In the genomic region with DNA sequence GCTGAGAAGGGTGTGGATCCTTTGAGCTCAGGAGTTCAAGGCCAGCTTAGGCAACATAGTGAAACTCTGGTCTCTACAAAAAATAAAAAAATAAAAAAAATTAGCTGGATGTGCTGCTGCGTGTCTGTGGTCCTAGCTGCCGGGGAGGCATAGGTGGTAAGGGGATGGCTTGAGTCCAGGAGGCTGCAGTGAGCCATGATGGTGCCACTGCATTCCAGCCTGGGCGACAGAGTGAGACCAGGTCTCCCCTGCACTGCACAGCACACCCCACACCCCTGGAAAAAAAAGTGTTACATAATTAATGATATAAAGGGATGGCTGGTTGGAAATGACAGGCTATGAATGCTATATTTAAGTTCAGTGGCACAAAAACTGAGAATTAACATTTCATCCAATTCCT, we compare ENCODE assay signal across 20 cellular contexts. TPM values are rescaled to one million over a fixed set of nuclear protein-coding genes. Genes with fewer than 3 reads are reported as not detected.
DNase-seq lines count a peak whose midpoint lies in the region; ATAC-seq and TF ChIP-seq lines count a peak whose summit lies in the region.
"Had no signal": no experiment of that assay in that cellular context is flagged by ENCODE, and none has a peak within 500 bp of the region (broad histone marks: within the 10 kb centered on the region; RNA-seq: fewer than 3 reads in every experiment).

No MANE protein-coding gene starts in this region.

- H3K27ac ChIP-seq in HEK293 (ENCODE audit: extremely low read depth, low read depth, low read length) (no peak overlapping the region), smooth muscle cell (ENCODE audit: low read depth) (peak overlapping the region; percentile 6), upper lobe of left lung (no peak overlapping the region)
- H3K27ac ChIP-seq: hepatocyte, RWPE1, tibial nerve had no signal

- ATAC-seq in effector memory CD8-positive, alpha-beta T cell (replicated peaks), result no peak
- ATAC-seq in upper lobe of left lung (ENCODE audit: low FRiP score in 2 of 2), result no peak

- peaks cover 55% of the 10 kb centered on the region for H3K4me1 Mint-ChIP-seq in activated CD4-positive, alpha-beta memory T cell treated with anti-CD3 and anti-CD28 coated beads for 36 hours (ENCODE audit: low read depth)
- peaks cover 29% of the 10 kb centered on the region for H3K4me1 Mint-ChIP-seq in activated CD4-positive, alpha-beta memory T cell treated with anti-CD3 and anti-CD28 coated beads, Interleukin-2, amount 10 ng/mL, durations not matched to agents 7 days and 5 days
- H3K4me1 Mint-ChIP-seq in effector memory CD8-positive, alpha-beta T cell (ENCODE audit: low read depth in 2 of 2), result peaks cover 45 to 69% of the 10 kb centered on the region in 2 donors

- H3K27me3 Mint-ChIP-seq in activated CD4-positive, alpha-beta memory T cell treated with anti-CD3 and anti-CD28 coated beads for 36 hours, result no peaks in the 10 kb centered on the region
- no peaks in the 10 kb centered on the region for H3K27me3 Mint-ChIP-seq in activated CD4-positive, alpha-beta memory T cell treated with anti-CD3 and anti-CD28 coated beads, Interleukin-2, amount 10 ng/mL, durations not matched to agents 7 days and 5 days
- no peaks in the 10 kb centered on the region for H3K27me3 Mint-ChIP-seq in effector memory CD8-positive, alpha-beta T cell
- H3K27me3 Mint-ChIP-seq: activated naive CD8-positive, alpha-beta T cell had no signal

- H3K36me3 Mint-ChIP-seq in activated CD4-positive, alpha-beta memory T cell treated with anti-CD3 and anti-CD28 coated beads for 36 hours, result no peaks in the 10 kb centered on the region
- peaks cover 8% of the 10 kb centered on the region for H3K36me3 Mint-ChIP-seq in activated CD4-positive, alpha-beta memory T cell treated with anti-CD3 and anti-CD28 coated beads, Interleukin-2, amount 10 ng/mL, durations not matched to agents 7 days and 5 days (ENCODE audit: low read depth)
- H3K36me3 Mint-ChIP-seq in effector memory CD8-positive, alpha-beta T cell (ENCODE audit: insufficient read depth), result peaks cover 35% of the 10 kb centered on the region
- H3K36me3 Mint-ChIP-seq: activated naive CD8-positive, alpha-beta T cell had no signal

- POLR2A ChIA-PET in activated CD4-positive, alpha-beta memory T cell treated with anti-CD3 and anti-CD28 coated beads for 36 hours (lab: Charles Lee), result interaction anchor here (0.8 kb wide), 1 partner anchor 10 kb away, joined by 3 read pairs; no protein-coding TSS in a partner anchor
- POLR2A ChIA-PET in activated CD4-positive, alpha-beta memory T cell treated with anti-CD3 and anti-CD28 coated beads, Interleukin-2, amount 10 ng/mL, durations not matched to agents 7 days and 5 days (lab: Charles Lee), result interaction anchor here (1.1 kb wide), 1 partner anchor 10 kb away, joined by 3 read pairs; no protein-coding TSS in a partner anchor
- POLR2A ChIA-PET in HEK293 (lab: Yijun Ruan, JAX), result no interaction called here

- H3K36me3 ChIP-seq in HEK293 (ENCODE audit: control insufficient read depth in 2 of 2, insufficient read depth in 1 of 2, low read length in 2 of 2) (peaks cover 0 to 7% of the 10 kb centered on the region in 2 experiments; a peak in 2 of 3 replicates), smooth muscle cell (ENCODE audit: low read depth) (no peaks in the 10 kb centered on the region), upper lobe of left lung (peaks cover 0 to 3% (median 0%) of the 10 kb centered on the region in 4 donors)

- H3K4me1 ChIP-seq in HEK293 (ENCODE audit: control insufficient read depth, insufficient read depth, low read length), result peaks cover 16% of the 10 kb centered on the region
- no peaks in the 10 kb centered on the region for H3K4me1 ChIP-seq in smooth muscle cell (ENCODE audit: low read depth)
- peaks cover 34 to 64% (median 40%) of the 10 kb centered on the region in 4 donors for H3K4me1 ChIP-seq in upper lobe of left lung

- WGBS in smooth muscle cell (ENCODE audit: low lambda C conversion rate), result 86% methylated on average over 3 of the region's 3 CpGs
- WGBS in upper lobe of left lung, 2 donors, result 81 to 82% methylated on average over 3 of the region's 3 CpGs

- H3F3A ChIP-seq in smooth muscle cell (ENCODE audit: low read depth), result no peaks in the 10 kb centered on the region

- no peak overlapping the region for H2AFZ ChIP-seq in smooth muscle cell (ENCODE audit: low read depth)
- H2AFZ ChIP-seq: hepatocyte had no signal

- CTCF ChIA-PET in activated CD4-positive, alpha-beta memory T cell treated with anti-CD3 and anti-CD28 coated beads for 36 hours (lab: Charles Lee), result no interaction called here
- CTCF ChIA-PET in activated CD4-positive, alpha-beta memory T cell treated with anti-CD3 and anti-CD28 coated beads, Interleukin-2, amount 10 ng/mL, durations not matched to agents 7 days and 5 days (lab: Charles Lee), result interaction anchor here (1.5 kb wide), 1 partner anchor 11 kb away, joined by 4 read pairs; no protein-coding TSS in a partner anchor
- CTCF ChIA-PET in HEK293 (lab: Yijun Ruan, JAX), result interaction anchor here (1.7 kb wide), 1 partner anchor 12 kb away, joined by 3 read pairs; no protein-coding TSS in a partner anchor

- peak overlapping the region; percentile 11 for H3K27ac Mint-ChIP-seq in activated CD4-positive, alpha-beta memory T cell treated with anti-CD3 and anti-CD28 coated beads for 36 hours
- no peak overlapping the region for H3K27ac Mint-ChIP-seq in activated CD4-positive, alpha-beta memory T cell treated with anti-CD3 and anti-CD28 coated beads, Interleukin-2, amount 10 ng/mL, durations not matched to agents 7 days and 5 days
- peak overlapping the region; percentile 6 to 74 for H3K27ac Mint-ChIP-seq in effector memory CD8-positive, alpha-beta T cell

- peaks cover 99% of the 10 kb centered on the region for H4K20me1 ChIP-seq in smooth muscle cell (ENCODE audit: low read depth)

- no peak overlapping the region for H3K4me3 ChIP-seq in HEK293 (ENCODE audit: low read depth, low read length)
- H3K4me3 ChIP-seq in smooth muscle cell, result no peak overlapping the region
- no peak overlapping the region for H3K4me3 ChIP-seq in upper lobe of left lung
- H3K4me3 ChIP-seq: hepatocyte, tibial nerve had no signal

- DNase-seq in activated CD4-positive, alpha-beta memory T cell treated with anti-CD3 and anti-CD28 coated beads for 36 hours, result no peak
- no peak for DNase-seq in activated CD4-positive, alpha-beta memory T cell treated with anti-CD3 and anti-CD28 coated beads, Interleukin-2, amount 10 ng/mL, durations not matched to agents 7 days and 5 days
- DNase-seq in effector memory CD8-positive, alpha-beta T cell, result no peak
- DNase-seq in smooth muscle cell (lab: John Stamatoyannopoulos, UW; ENCODE audit: unreplicated experiment) (no peak), upper lobe of left lung (no peak), HUDEP-2 (lab: John Stamatoyannopoulos, UW; ENCODE audit: unreplicated experiment in 76 of 76) (no peak), dedifferentiated amniotic fluid mesenchymal stem cell (ENCODE audit: extremely low spot score) (no peak)
- DNase-seq: EL; GOT3; kidney; NCI-H1436 treated with DMSO at 0.1 percent for 48 hours; nucleus accumbens; stimulated activated CD4-positive, alpha-beta T cell treated with anti-CD3 and anti-CD28 coated beads, Interleukin-4, amount 100 ng/mL, for 1 hour; T-helper 1 cell had no signal

- TF ChIP-seq POLR2A in upper lobe of left lung (IDR thresholded peaks at IDR 0.05), result no peak

- TF ChIP-seq EP300 in upper lobe of left lung (IDR thresholded peaks at IDR 0.05), result no peak

- no peak overlapping the region for H3K4me2 ChIP-seq in smooth muscle cell
- H3K4me2 ChIP-seq: hepatocyte had no signal

- H3K9me3 ChIP-seq in HEK293 (ENCODE audit: control insufficient read depth, insufficient read depth, low read depth, low read length) (no peaks in the 10 kb centered on the region), smooth muscle cell (replicated peaks; ENCODE audit: low read depth) (no peaks in the 10 kb centered on the region), upper lobe of left lung (no peaks in the 10 kb centered on the region)
- H3K9me3 ChIP-seq: tibial nerve had no signal

- H3K4me3 Mint-ChIP-seq in activated CD4-positive, alpha-beta memory T cell treated with anti-CD3 and anti-CD28 coated beads for 36 hours, result no peak overlapping the region
- no peak overlapping the region for H3K4me3 Mint-ChIP-seq in activated CD4-positive, alpha-beta memory T cell treated with anti-CD3 and anti-CD28 coated beads, Interleukin-2, amount 10 ng/mL, durations not matched to agents 7 days and 5 days
- H3K4me3 Mint-ChIP-seq in effector memory CD8-positive, alpha-beta T cell, result no peak overlapping the region
- H3K4me3 Mint-ChIP-seq: activated naive CD8-positive, alpha-beta T cell; mesothelial cell of epicardium had no signal

- intact Hi-C loops in activated CD4-positive, alpha-beta memory T cell treated with anti-CD3 and anti-CD28 coated beads for 36 hours (cut with micrococcal nuclease), result no loop called here

- TF ChIP-seq CTCF in HEK293 (tag by site-specific recombination; IDR thresholded peaks at IDR 0.05) (no peak), smooth muscle cell (IDR thresholded peaks at IDR 0.05; ENCODE audit: borderline replicate concordance, insufficient read depth, poor library complexity, severe bottlenecking) (no peak), upper lobe of left lung (IDR thresholded peaks at IDR 0.05) (no peak)

- H3K79me2 ChIP-seq in smooth muscle cell (ENCODE audit: low read depth), result peaks cover 100% of the 10 kb centered on the region

- H3K9ac ChIP-seq in smooth muscle cell (ENCODE audit: low read depth), result no peak overlapping the region

- H3K27me3 ChIP-seq in smooth muscle cell (ENCODE audit: low read depth) (no peaks in the 10 kb centered on the region), upper lobe of left lung (no peaks in the 10 kb centered on the region)
- H3K27me3 ChIP-seq: hepatocyte, tibial nerve had no signal

- H3K9me3 Mint-ChIP-seq in activated CD4-positive, alpha-beta memory T cell treated with anti-CD3 and anti-CD28 coated beads for 36 hours, result no peaks in the 10 kb centered on the region
- H3K9me3 Mint-ChIP-seq in activated CD4-positive, alpha-beta memory T cell treated with anti-CD3 and anti-CD28 coated beads, Interleukin-2, amount 10 ng/mL, durations not matched to agents 7 days and 5 days, result no peaks in the 10 kb centered on the region
- H3K9me3 Mint-ChIP-seq in effector memory CD8-positive, alpha-beta T cell, result no peaks in the 10 kb centered on the region
- H3K9me3 Mint-ChIP-seq: mesothelial cell of epicardium had no signal

RNA-seq across cellular contexts. Expression of a gene that starts 11.6 kb away (rescaled TPM):
- total RNA-seq in activated CD4-positive, alpha-beta memory T cell treated with anti-CD3 and anti-CD28 coated beads for 36 hours, result 10 to 100 TPM; 55.4 to 58.5 TPM
- 10 to 100 TPM; 38.2 to 45.7 TPM for total RNA-seq in activated CD4-positive, alpha-beta memory T cell treated with anti-CD3 and anti-CD28 coated beads, Interleukin-2, amount 10 ng/mL, durations not matched to agents 7 days and 5 days
- total RNA-seq in smooth muscle cell, result 83.8 and 95.0 TPM in 2 replicates
- polyA plus RNA-seq in smooth muscle cell, result 33.6 and 42.2 TPM in 2 replicates
- total RNA-seq in upper lobe of left lung, result 100 to 1,000 TPM in 1 of 6 donors, 10 to 100 TPM in 5; 34.7 to 117 (median 74.2) TPM

RNA-seq across cellular contexts. Expression of a gene that starts 53.8 kb away (rescaled TPM):
- total RNA-seq in activated CD4-positive, alpha-beta memory T cell treated with anti-CD3 and anti-CD28 coated beads for 36 hours, result 100 to 1,000 TPM; 192 to 203 TPM
- 100 to 1,000 TPM; 148 to 150 TPM for total RNA-seq in activated CD4-positive, alpha-beta memory T cell treated with anti-CD3 and anti-CD28 coated beads, Interleukin-2, amount 10 ng/mL, durations not matched to agents 7 days and 5 days
- 43.6 and 45.0 TPM in 2 replicates for total RNA-seq in smooth muscle cell
- 23.1 and 29.0 TPM in 2 replicates for polyA plus RNA-seq in smooth muscle cell
- 100 to 1,000 TPM in 4 of 6 donors, 10 to 100 TPM in 2; 84.5 to 307 (median 146) TPM for total RNA-seq in upper lobe of left lung
